In genomic region chr9:132242621-132243155, GRCh38 we compare ENCODE assay signal across 8 cellular contexts.
DNase-seq lines count a peak whose midpoint lies in the region; ATAC-seq and TF ChIP-seq lines count a peak whose summit lies in the region.

No MANE protein-coding gene starts in this region.

- 15% methylated on average over 13 of the region's 18 CpGs for WGBS in right lobe of liver (ENCODE audit: insufficient coverage, low coverage, low lambda C conversion rate, missing lambda C conversion rate)

- H3K36me3 ChIP-seq in right lobe of liver (no peaks in the 10 kb centered on the region), upper lobe of right lung (no peaks in the 10 kb centered on the region)

- DNase-seq in activated naive CD4-positive, alpha-beta T cell (lab: John Stamatoyannopoulos, UW) = no peak
- DNase-seq in right lobe of liver = no peak
- DNase-seq in upper lobe of right lung = peak; percentile 68
- DNase-seq in SKM-1 (lab: John Stamatoyannopoulos, UW; ENCODE audit: unreplicated experiment) = no peak
- no peak for DNase-seq in NCI-H2196 (lab: John Stamatoyannopoulos, UW; ENCODE audit: unreplicated experiment)

- intact Hi-C loops in right lobe of liver (cut with DNase I) (no loop called here), upper lobe of right lung (cut with DNase I) (no loop called here)

- no peaks in the 10 kb centered on the region for H3K9me3 Mint-ChIP-seq in activated naive CD4-positive, alpha-beta T cell treated with anti-CD3 and anti-CD28 coated beads, Interleukin-2, amount 50 U/mL, for 24 hours
- no peaks in the 10 kb centered on the region for H3K9me3 Mint-ChIP-seq in activated naive CD8-positive, alpha-beta T cell (ENCODE audit: low read depth)

- peak overlapping the region; percentile 46 to 53 (median 46) for H3K4me3 ChIP-seq in right lobe of liver
- peak overlapping the region; percentile 56 for H3K4me3 ChIP-seq in upper lobe of right lung

- H3K4me1 Mint-ChIP-seq in activated naive CD4-positive, alpha-beta T cell treated with anti-CD3 and anti-CD28 coated beads, Interleukin-2, amount 50 U/mL, for 24 hours = peaks cover 10% of the 10 kb centered on the region
- H3K4me1 Mint-ChIP-seq in activated naive CD8-positive, alpha-beta T cell (ENCODE audit: low read depth) = peaks cover 8% of the 10 kb centered on the region

- H3K27me3 Mint-ChIP-seq in activated naive CD4-positive, alpha-beta T cell treated with anti-CD3 and anti-CD28 coated beads, Interleukin-2, amount 50 U/mL, for 24 hours = no peaks in the 10 kb centered on the region
- H3K27me3 Mint-ChIP-seq in activated naive CD8-positive, alpha-beta T cell = peaks cover 2% of the 10 kb centered on the region

- peaks cover 0 to 6% (median 0%) of the 10 kb centered on the region in 4 donors for H3K4me1 ChIP-seq in right lobe of liver
- H3K4me1 ChIP-seq in upper lobe of right lung = peaks cover 9% of the 10 kb centered on the region

- peak overlapping the region; percentile 12 for H3K27ac Mint-ChIP-seq in activated naive CD4-positive, alpha-beta T cell treated with anti-CD3 and anti-CD28 coated beads, Interleukin-2, amount 50 U/mL, for 24 hours
- H3K27ac Mint-ChIP-seq in activated naive CD8-positive, alpha-beta T cell = no peak overlapping the region

- H3K27ac ChIP-seq in right lobe of liver = no peak overlapping the region
- H3K27ac ChIP-seq in upper lobe of right lung = peak overlapping the region; percentile 42

- ATAC-seq in right lobe of liver = no peak
- no peak for ATAC-seq in upper lobe of right lung
- no peak for ATAC-seq in HG02763 (IDR thresholded peaks at IDR 0.05; ENCODE audit: unreplicated experiment)

- H3K27me3 ChIP-seq in right lobe of liver = no peaks in the 10 kb centered on the region
- H3K27me3 ChIP-seq in upper lobe of right lung = peaks cover 10% of the 10 kb centered on the region

- H3K9me3 ChIP-seq in right lobe of liver = no peaks in the 10 kb centered on the region
- H3K9me3 ChIP-seq in upper lobe of right lung = no peaks in the 10 kb centered on the region

- TF ChIP-seq CTCF in right lobe of liver (IDR thresholded peaks at IDR 0.05) = no peak
- no peak for TF ChIP-seq CTCF in upper lobe of right lung (IDR thresholded peaks at IDR 0.05)

- H3K36me3 Mint-ChIP-seq in activated naive CD4-positive, alpha-beta T cell treated with anti-CD3 and anti-CD28 coated beads, Interleukin-2, amount 50 U/mL, for 24 hours = no peaks in the 10 kb centered on the region
- H3K36me3 Mint-ChIP-seq in activated naive CD8-positive, alpha-beta T cell = no peaks in the 10 kb centered on the region

- no peak for TF ChIP-seq POLR2A in right lobe of liver (IDR thresholded peaks at IDR 0.05)

- peak overlapping the region; percentile 94 for H3K4me3 Mint-ChIP-seq in activated naive CD4-positive, alpha-beta T cell treated with anti-CD3 and anti-CD28 coated beads, Interleukin-2, amount 50 U/mL, for 24 hours
- peak overlapping the region; percentile 89 for H3K4me3 Mint-ChIP-seq in activated naive CD8-positive, alpha-beta T cell
